ENCODE assay signal across 8 cellular contexts in the genomic region with DNA sequence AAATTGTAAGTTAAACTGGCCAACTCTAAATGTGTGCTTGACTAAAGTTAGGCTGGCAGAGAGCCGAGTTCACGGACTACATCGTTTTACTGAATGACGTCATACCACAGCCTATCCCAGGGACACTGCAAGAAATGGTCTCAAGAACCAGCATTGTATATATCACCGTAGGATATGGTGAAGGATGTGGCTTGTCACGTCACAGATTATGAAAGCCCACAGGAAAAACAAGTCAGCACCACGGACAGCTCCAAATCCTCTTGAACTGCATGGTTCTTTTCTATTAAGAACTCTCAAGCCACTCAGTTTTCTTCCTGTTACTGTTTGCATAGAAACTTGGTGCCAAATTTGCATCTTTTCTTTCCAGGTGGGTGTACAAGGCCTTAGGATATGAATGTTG.
DNase-seq lines count a peak whose midpoint lies in the region; ATAC-seq and TF ChIP-seq lines count a peak whose summit lies in the region.

No MANE protein-coding gene starts in this region.

- H3K9ac ChIP-seq in liver (ENCODE audit: low read depth in 1 of 2, low read length in 2 of 2): no peak overlapping the region

- no peak for ATAC-seq in GM19035 (IDR thresholded peaks at IDR 0.05; ENCODE audit: unreplicated experiment)

- TF ChIP-seq RAD21 in liver (IDR thresholded peaks at IDR 0.05): no peak

- H3K4me3 ChIP-seq in astrocyte of the spinal cord (ENCODE audit: low read depth, low read length) (no peak overlapping the region), liver (ENCODE audit: low read depth in 1 of 3, low read length in 3 of 3) (no peak overlapping the region)

- DNase-seq in NK-92 treated with Interleukin-12 subunit alpha and Interleukin-12 subunit beta, amount 100 ng/mL, for 24 hours (lab: John Stamatoyannopoulos, UW): peak; percentile 56
- no peak for DNase-seq in NK-92 (lab: John Stamatoyannopoulos, UW; ENCODE audit: unreplicated experiment)
- DNase-seq in T-helper 2 cell: peak in 3 of 5 experiments; percentile 22 to 76 (median 40)
- DNase-seq in astrocyte of the spinal cord (ENCODE audit: low read depth, low spot score): peak; percentile 78
- DNase-seq in stimulated activated CD8-positive, alpha-beta memory T cell treated with anti-CD3 and anti-CD28 coated beads, Interleukin-4, amount 100 ng/mL, for 48 hours: peak; percentile 74
- DNase-seq in COLO668 (lab: John Stamatoyannopoulos, UW; ENCODE audit: unreplicated experiment): no peak

- H3K4me1 ChIP-seq in liver (ENCODE audit: control insufficient read depth in 4 of 4, insufficient read depth in 4 of 4, low read length in 3 of 4): no peaks in the 10 kb centered on the region

- no peaks in the 10 kb centered on the region for H3K27me3 ChIP-seq in liver (ENCODE audit: control insufficient read depth in 4 of 4, insufficient read depth in 4 of 4, low read length in 3 of 4)

- 68% methylated on average over 7 of the region's 7 CpGs for WGBS in liver

- H3K27ac ChIP-seq in liver (ENCODE audit: low read depth in 1 of 2, low read length in 2 of 2): no peak overlapping the region

- no peaks in the 10 kb centered on the region for H3K9me3 ChIP-seq in liver (ENCODE audit: control insufficient read depth in 4 of 4, low read length in 3 of 4)

- peaks cover 0 to 22% (median 8%) of the 10 kb centered on the region in 4 donors for H3K36me3 ChIP-seq in liver (ENCODE audit: control insufficient read depth in 4 of 4, insufficient read depth in 3 of 4, low read depth in 1 of 4, low read length in 3 of 4)

- TF ChIP-seq CTCF in astrocyte of the spinal cord (IDR thresholded peaks at IDR 0.05; ENCODE audit: low read depth, low read length): no peak
- no peak for TF ChIP-seq CTCF in liver (IDR thresholded peaks at IDR 0.05; ENCODE audit: low read depth, low read length, missing input control)

- in situ Hi-C loops in astrocyte of the spinal cord (cut with HindIII; ENCODE audit: low sequenced_read_pairs): no loop called here

TF ChIP-seq in liver, 16 proteins besides CTCF, POLR2A, EP300 and RAD21:
- TF ChIP-seq GABPA (IDR thresholded peaks at IDR 0.05 in 1 of 2, conservative IDR thresholded peaks at IDR 0.05 in 1 of 2): no peak
- TF ChIP-seq, protein P1, sequence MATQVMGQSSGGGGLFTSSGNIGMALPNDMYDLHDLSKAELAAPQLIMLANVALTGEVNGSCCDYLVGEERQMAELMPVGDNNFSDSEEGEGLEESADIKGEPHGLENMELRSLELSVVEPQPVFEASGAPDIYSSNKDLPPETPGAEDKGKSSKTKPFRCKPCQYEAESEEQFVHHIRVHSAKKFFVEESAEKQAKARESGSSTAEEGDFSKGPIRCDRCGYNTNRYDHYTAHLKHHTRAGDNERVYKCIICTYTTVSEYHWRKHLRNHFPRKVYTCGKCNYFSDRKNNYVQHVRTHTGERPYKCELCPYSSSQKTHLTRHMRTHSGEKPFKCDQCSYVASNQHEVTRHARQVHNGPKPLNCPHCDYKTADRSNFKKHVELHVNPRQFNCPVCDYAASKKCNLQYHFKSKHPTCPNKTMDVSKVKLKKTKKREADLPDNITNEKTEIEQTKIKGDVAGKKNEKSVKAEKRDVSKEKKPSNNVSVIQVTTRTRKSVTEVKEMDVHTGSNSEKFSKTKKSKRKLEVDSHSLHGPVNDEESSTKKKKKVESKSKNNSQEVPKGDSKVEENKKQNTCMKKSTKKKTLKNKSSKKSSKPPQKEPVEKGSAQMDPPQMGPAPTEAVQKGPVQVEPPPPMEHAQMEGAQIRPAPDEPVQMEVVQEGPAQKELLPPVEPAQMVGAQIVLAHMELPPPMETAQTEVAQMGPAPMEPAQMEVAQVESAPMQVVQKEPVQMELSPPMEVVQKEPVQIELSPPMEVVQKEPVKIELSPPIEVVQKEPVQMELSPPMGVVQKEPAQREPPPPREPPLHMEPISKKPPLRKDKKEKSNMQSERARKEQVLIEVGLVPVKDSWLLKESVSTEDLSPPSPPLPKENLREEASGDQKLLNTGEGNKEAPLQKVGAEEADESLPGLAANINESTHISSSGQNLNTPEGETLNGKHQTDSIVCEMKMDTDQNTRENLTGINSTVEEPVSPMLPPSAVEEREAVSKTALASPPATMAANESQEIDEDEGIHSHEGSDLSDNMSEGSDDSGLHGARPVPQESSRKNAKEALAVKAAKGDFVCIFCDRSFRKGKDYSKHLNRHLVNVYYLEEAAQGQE (IDR thresholded peaks at IDR 0.05): peak; percentile 99

Comparison
In these comparisons a context has a peak if more than half of its experiments do, and no peak if none do; other contexts are left out.
1. DNase-seq: peak in NK-92 treated with Interleukin-12 subunit alpha and Interleukin-12 subunit beta, amount 100 ng/mL, for 24 hours (single experiment), T-helper 2 cell (3 of 5), astrocyte of the spinal cord (single experiment) and stimulated activated CD8-positive, alpha-beta memory T cell treated with anti-CD3 and anti-CD28 coated beads, Interleukin-4, amount 100 ng/mL, for 48 hours (single experiment); none in NK-92 (single experiment) and COLO668 (single experiment).